ENCODE assay signal across 1 cellular context in the genomic region with DNA sequence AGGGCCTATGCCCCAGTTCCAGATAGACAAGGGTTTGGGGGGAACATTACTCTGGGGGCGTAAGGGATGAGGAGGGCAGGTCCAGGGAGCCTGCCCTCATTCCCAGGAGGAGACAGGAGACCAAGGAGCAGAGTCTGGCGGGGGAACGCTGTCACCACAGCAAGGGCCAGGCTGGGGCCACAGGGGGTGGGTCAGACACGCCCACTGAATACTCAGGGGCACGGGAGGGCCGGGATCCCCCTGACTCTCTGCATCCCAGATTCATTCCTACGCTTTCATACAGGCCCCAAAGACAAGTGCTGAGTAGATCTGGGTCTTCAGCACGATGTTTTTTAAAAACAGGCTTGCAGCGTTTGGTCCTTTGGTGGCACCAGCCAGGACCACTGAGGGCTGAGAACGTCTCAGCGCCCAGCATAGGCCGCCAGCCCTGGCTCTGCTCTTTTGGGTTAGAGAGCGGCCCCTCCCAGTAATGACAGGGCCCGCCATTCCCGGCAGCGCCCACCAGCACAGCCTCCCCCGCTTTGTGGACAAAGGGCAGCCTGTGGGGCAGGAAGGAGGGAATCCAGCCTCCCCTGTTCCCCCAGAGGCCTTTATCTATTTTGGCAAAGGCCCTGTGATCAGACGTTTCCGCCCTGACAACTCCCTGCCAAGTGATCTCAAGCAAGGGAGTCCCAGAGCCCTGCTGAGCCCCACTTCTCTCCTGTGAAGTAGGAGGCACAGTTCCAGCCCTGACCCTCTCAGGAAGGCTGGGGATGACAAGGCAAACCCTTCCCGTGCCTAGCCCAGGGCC.
TF ChIP-seq lines count a peak whose summit lies in the region.

No MANE protein-coding gene starts in this region.

TF ChIP-seq in GM12878, 131 proteins besides CTCF, POLR2A, EP300 and RAD21 (continued from another document):
- TF ChIP-seq, protein P1, sequence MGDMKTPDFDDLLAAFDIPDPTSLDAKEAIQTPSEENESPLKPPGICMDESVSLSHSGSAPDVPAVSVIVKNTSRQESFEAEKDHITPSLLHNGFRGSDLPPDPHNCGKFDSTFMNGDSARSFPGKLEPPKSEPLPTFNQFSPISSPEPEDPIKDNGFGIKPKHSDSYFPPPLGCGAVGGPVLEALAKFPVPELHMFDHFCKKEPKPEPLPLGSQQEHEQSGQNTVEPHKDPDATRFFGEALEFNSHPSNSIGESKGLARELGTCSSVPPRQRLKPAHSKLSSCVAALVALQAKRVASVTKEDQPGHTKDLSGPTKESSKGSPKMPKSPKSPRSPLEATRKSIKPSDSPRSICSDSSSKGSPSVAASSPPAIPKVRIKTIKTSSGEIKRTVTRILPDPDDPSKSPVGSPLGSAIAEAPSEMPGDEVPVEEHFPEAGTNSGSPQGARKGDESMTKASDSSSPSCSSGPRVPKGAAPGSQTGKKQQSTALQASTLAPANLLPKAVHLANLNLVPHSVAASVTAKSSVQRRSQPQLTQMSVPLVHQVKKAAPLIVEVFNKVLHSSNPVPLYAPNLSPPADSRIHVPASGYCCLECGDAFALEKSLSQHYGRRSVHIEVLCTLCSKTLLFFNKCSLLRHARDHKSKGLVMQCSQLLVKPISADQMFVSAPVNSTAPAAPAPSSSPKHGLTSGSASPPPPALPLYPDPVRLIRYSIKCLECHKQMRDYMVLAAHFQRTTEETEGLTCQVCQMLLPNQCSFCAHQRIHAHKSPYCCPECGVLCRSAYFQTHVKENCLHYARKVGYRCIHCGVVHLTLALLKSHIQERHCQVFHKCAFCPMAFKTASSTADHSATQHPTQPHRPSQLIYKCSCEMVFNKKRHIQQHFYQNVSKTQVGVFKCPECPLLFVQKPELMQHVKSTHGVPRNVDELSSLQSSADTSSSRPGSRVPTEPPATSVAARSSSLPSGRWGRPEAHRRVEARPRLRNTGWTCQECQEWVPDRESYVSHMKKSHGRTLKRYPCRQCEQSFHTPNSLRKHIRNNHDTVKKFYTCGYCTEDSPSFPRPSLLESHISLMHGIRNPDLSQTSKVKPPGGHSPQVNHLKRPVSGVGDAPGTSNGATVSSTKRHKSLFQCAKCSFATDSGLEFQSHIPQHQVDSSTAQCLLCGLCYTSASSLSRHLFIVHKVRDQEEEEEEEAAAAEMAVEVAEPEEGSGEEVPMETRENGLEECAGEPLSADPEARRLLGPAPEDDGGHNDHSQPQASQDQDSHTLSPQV (IDR thresholded peaks at IDR 0.05): no peak
- TF ChIP-seq TBL1XR1 (IDR thresholded peaks at IDR 0.05; ENCODE audit: low read depth, low read length): no peak
- no peak for TF ChIP-seq POLR2AphosphoS2 (IDR thresholded peaks at IDR 0.05; ENCODE audit: low read depth, low read length)
- TF ChIP-seq IKZF1 (conservative IDR thresholded peaks at IDR 0.05): no peak
- no peak for TF ChIP-seq RFX5 (IDR thresholded peaks at IDR 0.05; ENCODE audit: low read depth, low read length)
- TF ChIP-seq IKZF2 (IDR thresholded peaks at IDR 0.05): no peak
- TF ChIP-seq IRF4 (IDR thresholded peaks at IDR 0.05; ENCODE audit: low read depth, low read length): no peak
- no peak for TF ChIP-seq SMC3 (IDR thresholded peaks at IDR 0.05; ENCODE audit: borderline replicate concordance, low read length)
- no peak for TF ChIP-seq SMAD1 (IDR thresholded peaks at IDR 0.05; ENCODE audit: low read depth, partially characterized antibody)
- no peak for TF ChIP-seq EED (IDR thresholded peaks at IDR 0.05; ENCODE audit: low read depth)
- TF ChIP-seq RBBP5 (conservative IDR thresholded peaks at IDR 0.05): no peak
- TF ChIP-seq BACH1 (IDR thresholded peaks at IDR 0.05; ENCODE audit: borderline replicate concordance): no peak
- TF ChIP-seq, protein P2, sequence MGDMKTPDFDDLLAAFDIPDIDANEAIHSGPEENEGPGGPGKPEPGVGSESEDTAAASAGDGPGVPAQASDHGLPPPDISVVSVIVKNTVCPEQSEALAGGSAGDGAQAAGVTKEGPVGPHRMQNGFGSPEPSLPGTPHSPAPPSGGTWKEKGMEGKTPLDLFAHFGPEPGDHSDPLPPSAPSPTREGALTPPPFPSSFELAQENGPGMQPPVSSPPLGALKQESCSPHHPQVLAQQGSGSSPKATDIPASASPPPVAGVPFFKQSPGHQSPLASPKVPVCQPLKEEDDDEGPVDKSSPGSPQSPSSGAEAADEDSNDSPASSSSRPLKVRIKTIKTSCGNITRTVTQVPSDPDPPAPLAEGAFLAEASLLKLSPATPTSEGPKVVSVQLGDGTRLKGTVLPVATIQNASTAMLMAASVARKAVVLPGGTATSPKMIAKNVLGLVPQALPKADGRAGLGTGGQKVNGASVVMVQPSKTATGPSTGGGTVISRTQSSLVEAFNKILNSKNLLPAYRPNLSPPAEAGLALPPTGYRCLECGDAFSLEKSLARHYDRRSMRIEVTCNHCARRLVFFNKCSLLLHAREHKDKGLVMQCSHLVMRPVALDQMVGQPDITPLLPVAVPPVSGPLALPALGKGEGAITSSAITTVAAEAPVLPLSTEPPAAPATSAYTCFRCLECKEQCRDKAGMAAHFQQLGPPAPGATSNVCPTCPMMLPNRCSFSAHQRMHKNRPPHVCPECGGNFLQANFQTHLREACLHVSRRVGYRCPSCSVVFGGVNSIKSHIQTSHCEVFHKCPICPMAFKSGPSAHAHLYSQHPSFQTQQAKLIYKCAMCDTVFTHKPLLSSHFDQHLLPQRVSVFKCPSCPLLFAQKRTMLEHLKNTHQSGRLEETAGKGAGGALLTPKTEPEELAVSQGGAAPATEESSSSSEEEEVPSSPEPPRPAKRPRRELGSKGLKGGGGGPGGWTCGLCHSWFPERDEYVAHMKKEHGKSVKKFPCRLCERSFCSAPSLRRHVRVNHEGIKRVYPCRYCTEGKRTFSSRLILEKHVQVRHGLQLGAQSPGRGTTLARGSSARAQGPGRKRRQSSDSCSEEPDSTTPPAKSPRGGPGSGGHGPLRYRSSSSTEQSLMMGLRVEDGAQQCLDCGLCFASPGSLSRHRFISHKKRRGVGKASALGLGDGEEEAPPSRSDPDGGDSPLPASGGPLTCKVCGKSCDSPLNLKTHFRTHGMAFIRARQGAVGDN (IDR thresholded peaks at IDR 0.05): no peak
- TF ChIP-seq, protein P3, sequence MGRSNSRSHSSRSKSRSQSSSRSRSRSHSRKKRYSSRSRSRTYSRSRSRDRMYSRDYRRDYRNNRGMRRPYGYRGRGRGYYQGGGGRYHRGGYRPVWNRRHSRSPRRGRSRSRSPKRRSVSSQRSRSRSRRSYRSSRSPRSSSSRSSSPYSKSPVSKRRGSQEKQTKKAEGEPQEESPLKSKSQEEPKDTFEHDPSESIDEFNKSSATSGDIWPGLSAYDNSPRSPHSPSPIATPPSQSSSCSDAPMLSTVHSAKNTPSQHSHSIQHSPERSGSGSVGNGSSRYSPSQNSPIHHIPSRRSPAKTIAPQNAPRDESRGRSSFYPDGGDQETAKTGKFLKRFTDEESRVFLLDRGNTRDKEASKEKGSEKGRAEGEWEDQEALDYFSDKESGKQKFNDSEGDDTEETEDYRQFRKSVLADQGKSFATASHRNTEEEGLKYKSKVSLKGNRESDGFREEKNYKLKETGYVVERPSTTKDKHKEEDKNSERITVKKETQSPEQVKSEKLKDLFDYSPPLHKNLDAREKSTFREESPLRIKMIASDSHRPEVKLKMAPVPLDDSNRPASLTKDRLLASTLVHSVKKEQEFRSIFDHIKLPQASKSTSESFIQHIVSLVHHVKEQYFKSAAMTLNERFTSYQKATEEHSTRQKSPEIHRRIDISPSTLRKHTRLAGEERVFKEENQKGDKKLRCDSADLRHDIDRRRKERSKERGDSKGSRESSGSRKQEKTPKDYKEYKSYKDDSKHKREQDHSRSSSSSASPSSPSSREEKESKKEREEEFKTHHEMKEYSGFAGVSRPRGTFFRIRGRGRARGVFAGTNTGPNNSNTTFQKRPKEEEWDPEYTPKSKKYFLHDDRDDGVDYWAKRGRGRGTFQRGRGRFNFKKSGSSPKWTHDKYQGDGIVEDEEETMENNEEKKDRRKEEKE (IDR thresholded peaks at IDR 0.05): no peak
